20 cellular contexts compared by ENCODE assay signal in genomic region chr2:52629944-52630343, GRCh38.
DNase-seq lines count a peak whose midpoint lies in the region; ATAC-seq and TF ChIP-seq lines count a peak whose summit lies in the region.
"Had no signal": no experiment of that assay in that cellular context is flagged by ENCODE, and none has a peak within 500 bp of the region (broad histone marks: within the 10 kb centered on the region; RNA-seq: fewer than 3 reads in every experiment).

No MANE protein-coding gene starts in this region.

- no peak overlapping the region for H2BK5ac ChIP-seq in mesenchymal stem cell (ENCODE audit: low read depth, low read length, poor library complexity, severe bottlenecking)

- H2BK120ac ChIP-seq in mesenchymal stem cell (ENCODE audit: low read depth, low read length): no peak overlapping the region

- H3K9me3 ChIP-seq in mesenchymal stem cell (ENCODE audit: control insufficient read depth, low read length): peaks cover 12% of the 10 kb centered on the region
- no peaks in the 10 kb centered on the region for H3K9me3 ChIP-seq in upper lobe of right lung
- H3K9me3 ChIP-seq in colonic mucosa: no peaks in the 10 kb centered on the region
- H3K9me3 ChIP-seq in thyroid gland: no peaks in the 10 kb centered on the region
- H3K9me3 ChIP-seq: Caco-2 had no signal

- no peak overlapping the region for H3K4me2 ChIP-seq in mesenchymal stem cell (ENCODE audit: low read length, poor library complexity, severe bottlenecking)
- H3K4me2 ChIP-seq: A549; BLaER1 treated with 17β-estradiol and CSF1 and Interleukin-3, amounts not matched to agents 10 nM and 100 nM had no signal

- no peak for TF ChIP-seq POLR2A in thyroid gland (IDR thresholded peaks at IDR 0.05)

- intact Hi-C loops in upper lobe of right lung (cut with DNase I): no loop called here
- intact Hi-C loops in colonic mucosa (cut with DNase I): no loop called here
- intact Hi-C loops in thyroid gland (cut with DNase I): no loop called here

- no peaks in the 10 kb centered on the region for H3K27me3 Mint-ChIP-seq in stimulated activated naive CD8-positive, alpha-beta T cell treated with anti-CD3 and anti-CD28 coated beads, Interleukin-15, amount 100 ng/mL, for 72 hours
- H3K27me3 Mint-ChIP-seq in stimulated activated memory B cell treated with anti-CD40 and anti-IgM and Interleukin-4, amounts not matched to agents 10 μg/mL and 1 μg/mL and 100 μg/mL, for 72 hours: no peaks in the 10 kb centered on the region
- H3K27me3 Mint-ChIP-seq: B cell; CD4-positive, alpha-beta T cell had no signal

- H3K36me3 ChIP-seq in mesenchymal stem cell (ENCODE audit: control insufficient read depth in 1 of 2, insufficient read depth in 2 of 2, low read depth in 1 of 2, low read length in 2 of 2) (no peaks in the 10 kb centered on the region), upper lobe of right lung (no peaks in the 10 kb centered on the region), colonic mucosa (no peaks in the 10 kb centered on the region), thyroid gland (no peaks in the 10 kb centered on the region)
- H3K36me3 ChIP-seq: BLaER1 treated with 17β-estradiol and CSF1 and Interleukin-3, amounts not matched to agents 10 nM and 100 nM had no signal

- H3K4me3 ChIP-seq in mesenchymal stem cell (ENCODE audit: insufficient read depth in 1 of 2, low read depth in 1 of 2, low read length in 2 of 2): no peak overlapping the region
- H3K4me3 ChIP-seq in upper lobe of right lung: no peak overlapping the region
- no peak overlapping the region for H3K4me3 ChIP-seq in colonic mucosa
- no peak overlapping the region for H3K4me3 ChIP-seq in thyroid gland (replicated peaks in 1 of 3)
- H3K4me3 ChIP-seq: A549; BLaER1 treated with 17β-estradiol and CSF1 and Interleukin-3, amounts not matched to agents 10 nM and 100 nM had no signal

- H3K9me3 Mint-ChIP-seq in stimulated activated naive CD8-positive, alpha-beta T cell treated with anti-CD3 and anti-CD28 coated beads, Interleukin-15, amount 100 ng/mL, for 72 hours: peaks cover 0 to 13% of the 10 kb centered on the region in 2 donors
- peaks cover 4% of the 10 kb centered on the region for H3K9me3 Mint-ChIP-seq in stimulated activated memory B cell treated with anti-CD40 and anti-IgM and Interleukin-4, amounts not matched to agents 10 μg/mL and 1 μg/mL and 100 μg/mL, for 72 hours

- 87% methylated on average over 11 of the region's 11 CpGs for WGBS in mesenchymal stem cell
- WGBS in thyroid gland, 2 donors: 84 to 91% methylated on average over 5 to 11 of the region's 11 CpGs

- no peak overlapping the region for H4K91ac ChIP-seq in mesenchymal stem cell (ENCODE audit: low read length)

- H3K4me1 Mint-ChIP-seq in stimulated activated naive CD8-positive, alpha-beta T cell treated with anti-CD3 and anti-CD28 coated beads, Interleukin-15, amount 100 ng/mL, for 72 hours: no peaks in the 10 kb centered on the region
- no peaks in the 10 kb centered on the region for H3K4me1 Mint-ChIP-seq in stimulated activated memory B cell treated with anti-CD40 and anti-IgM and Interleukin-4, amounts not matched to agents 10 μg/mL and 1 μg/mL and 100 μg/mL, for 72 hours
- H3K4me1 Mint-ChIP-seq: B cell had no signal

- H3K27me3 ChIP-seq in mesenchymal stem cell (ENCODE audit: control insufficient read depth in 1 of 2, insufficient read depth in 1 of 2, low read length in 2 of 2) (no peaks in the 10 kb centered on the region), upper lobe of right lung (no peaks in the 10 kb centered on the region), colonic mucosa (no peaks in the 10 kb centered on the region), thyroid gland (no peaks in the 10 kb centered on the region)
- H3K27me3 ChIP-seq: BLaER1 treated with 17β-estradiol and CSF1 and Interleukin-3, amounts not matched to agents 10 nM and 100 nM had no signal

- no peak overlapping the region for H4K8ac ChIP-seq in mesenchymal stem cell (ENCODE audit: low read length)

- H2BK12ac ChIP-seq in mesenchymal stem cell (ENCODE audit: low read length in 2 of 2): no peak overlapping the region

- no peak overlapping the region for H3K27ac Mint-ChIP-seq in stimulated activated naive CD8-positive, alpha-beta T cell treated with anti-CD3 and anti-CD28 coated beads, Interleukin-15, amount 100 ng/mL, for 72 hours
- H3K27ac Mint-ChIP-seq in stimulated activated memory B cell treated with anti-CD40 and anti-IgM and Interleukin-4, amounts not matched to agents 10 μg/mL and 1 μg/mL and 100 μg/mL, for 72 hours: no peak overlapping the region
- H3K27ac Mint-ChIP-seq: B cell; CD4-positive, alpha-beta T cell; CD8-positive, alpha-beta T cell had no signal

- H3K4ac ChIP-seq in mesenchymal stem cell (ENCODE audit: low read depth in 1 of 2, low read length in 2 of 2): no peak overlapping the region

- H3K4me1 ChIP-seq in mesenchymal stem cell (ENCODE audit: control insufficient read depth, insufficient read depth, low read depth, low read length) (no peaks in the 10 kb centered on the region), upper lobe of right lung (no peaks in the 10 kb centered on the region), colonic mucosa (no peaks in the 10 kb centered on the region), thyroid gland (no peaks in the 10 kb centered on the region)
- H3K4me1 ChIP-seq: A549; BLaER1 treated with 17β-estradiol and CSF1 and Interleukin-3, amounts not matched to agents 10 nM and 100 nM; Caco-2 had no signal

- H3K9ac ChIP-seq in mesenchymal stem cell (ENCODE audit: low read length) (no peak overlapping the region), colonic mucosa (ENCODE audit: low read depth in 2 of 2, low read length in 2 of 2) (no peak overlapping the region)
- H3K9ac ChIP-seq: BLaER1 treated with 17β-estradiol and CSF1 and Interleukin-3, amounts not matched to agents 10 nM and 100 nM had no signal

- no peak overlapping the region for H2AK5ac ChIP-seq in mesenchymal stem cell (ENCODE audit: low read length, severe bottlenecking)

- no peak overlapping the region for H3K14ac ChIP-seq in mesenchymal stem cell (ENCODE audit: low read length in 2 of 2)

- H3K23ac ChIP-seq in mesenchymal stem cell (ENCODE audit: low read length in 2 of 2): no peak overlapping the region

- H3K27ac ChIP-seq in mesenchymal stem cell (ENCODE audit: low read length, poor library complexity, severe bottlenecking): no peak overlapping the region
- H3K27ac ChIP-seq in upper lobe of right lung: no peak overlapping the region
- H3K27ac ChIP-seq in colonic mucosa: no peak overlapping the region
- no peak overlapping the region for H3K27ac ChIP-seq in thyroid gland
- H3K27ac ChIP-seq: 22Rv1; A549; BLaER1 treated with 17β-estradiol and CSF1 and Interleukin-3, amounts not matched to agents 10 nM and 100 nM; C4-2B had no signal

- TF ChIP-seq CTCF in upper lobe of right lung (IDR thresholded peaks at IDR 0.05) (no peak), colonic mucosa (IDR thresholded peaks at IDR 0.05) (no peak), thyroid gland (IDR thresholded peaks at IDR 0.05) (no peak)

- no peak overlapping the region for H3K4me3 Mint-ChIP-seq in stimulated activated naive CD8-positive, alpha-beta T cell treated with anti-CD3 and anti-CD28 coated beads, Interleukin-15, amount 100 ng/mL, for 72 hours
- no peak overlapping the region for H3K4me3 Mint-ChIP-seq in stimulated activated memory B cell treated with anti-CD40 and anti-IgM and Interleukin-4, amounts not matched to agents 10 μg/mL and 1 μg/mL and 100 μg/mL, for 72 hours
- H3K4me3 Mint-ChIP-seq: B cell; CD4-positive, alpha-beta T cell; CD8-positive, alpha-beta T cell had no signal

- DNase-seq in stimulated activated naive CD8-positive, alpha-beta T cell treated with anti-CD3 and anti-CD28 coated beads, Interleukin-15, Interleukin-2, amounts not matched to agents 100 U/mL and 50 U/mL, for 24 hours: no peak
- DNase-seq in stimulated activated naive CD8-positive, alpha-beta T cell treated with anti-CD3 and anti-CD28 coated beads, Interleukin-15, amount 100 ng/mL, for 72 hours: no peak
- DNase-seq in mesenchymal stem cell (no peak), upper lobe of right lung (no peak), colonic mucosa (no peak), thyroid gland (no peak)
- DNase-seq: AML-193; Caco-2; Calu3; CD4-positive, alpha-beta T cell; CD8-positive, alpha-beta T cell; DMS79 treated with DMSO at 0.1 percent for 48 hours; GF-D8 had no signal

- no peaks in the 10 kb centered on the region for H3K36me3 Mint-ChIP-seq in stimulated activated memory B cell treated with anti-CD40 and anti-IgM and Interleukin-4, amounts not matched to agents 10 μg/mL and 1 μg/mL and 100 μg/mL, for 72 hours
- H3K36me3 Mint-ChIP-seq: CD8-positive, alpha-beta T cell had no signal

- H2BK15ac ChIP-seq in mesenchymal stem cell (ENCODE audit: low read depth, poor library complexity, severe bottlenecking): peak overlapping the region; percentile 28

- no peaks in the 10 kb centered on the region for H3K79me1 ChIP-seq in mesenchymal stem cell (replicated peaks; ENCODE audit: low read length, poor library complexity, severe bottlenecking)

- peak; percentile 36 for ATAC-seq in stimulated activated naive CD8-positive, alpha-beta T cell treated with anti-CD3 and anti-CD28 coated beads, Interleukin-15, Interleukin-2, amounts not matched to agents 100 U/mL and 50 U/mL, for 24 hours
- no peak for ATAC-seq in stimulated activated naive CD8-positive, alpha-beta T cell treated with anti-CD3 and anti-CD28 coated beads, Interleukin-15, amount 100 ng/mL, for 72 hours
- peak; percentile 43 for ATAC-seq in stimulated activated memory B cell treated with anti-CD40 and anti-IgM and Interleukin-4, amounts not matched to agents 10 μg/mL and 1 μg/mL and 100 μg/mL, for 72 hours
- ATAC-seq in upper lobe of right lung: peak; percentile 27
- no peak for ATAC-seq in activated CD4-positive, CD25-positive, alpha-beta regulatory T cell treated with anti-CD3 and anti-CD28 coated beads, Interleukin-2, amount 50 U/mL, for 24 hours
- ATAC-seq: A549; CD8-positive, alpha-beta T cell had no signal

- no peak overlapping the region for H2AFZ ChIP-seq in mesenchymal stem cell (ENCODE audit: low read depth, low read length)

- H3K18ac ChIP-seq in mesenchymal stem cell (ENCODE audit: low read depth in 1 of 2, low read length in 2 of 2): no peak overlapping the region

Comparison
In these comparisons a context has a peak if more than half of its experiments do, and no peak if none do; other contexts are left out.
1. ATAC-seq: peak in stimulated activated naive CD8-positive, alpha-beta T cell treated with anti-CD3 and anti-CD28 coated beads, Interleukin-15, Interleukin-2, amounts not matched to agents 100 U/mL and 50 U/mL, for 24 hours (single experiment), stimulated activated memory B cell treated with anti-CD40 and anti-IgM and Interleukin-4, amounts not matched to agents 10 μg/mL and 1 μg/mL and 100 μg/mL, for 72 hours (single experiment) and upper lobe of right lung (single experiment); none in stimulated activated naive CD8-positive, alpha-beta T cell treated with anti-CD3 and anti-CD28 coated beads, Interleukin-15, amount 100 ng/mL, for 72 hours (single experiment) and activated CD4-positive, CD25-positive, alpha-beta regulatory T cell treated with anti-CD3 and anti-CD28 coated beads, Interleukin-2, amount 50 U/mL, for 24 hours (0 of 2).